29 cellular contexts compared by ENCODE assay signal in genomic region chr7:28565990-28566389, GRCh38.
"Had no signal": no experiment of that assay in that cellular context is flagged by ENCODE, and none has a peak within 500 bp of the region (broad histone marks: within the 10 kb centered on the region; RNA-seq: fewer than 3 reads in every experiment).

No MANE protein-coding gene starts in this region.

- H3K27me3 ChIP-seq: brain microvascular endothelial cell, cardiac muscle cell had no signal

- ATAC-seq: activated CD8-positive, alpha-beta T cell treated with anti-CD3 and anti-CD28 coated beads for 36 hours; activated T-cell treated with anti-CD3 and anti-CD28 coated beads, Interleukin-2, amount 50 U/mL, for 72 hours; activated T-helper 17 cell treated with anti-CD3 and anti-CD28 coated beads, Interleukin-2, amount 50 U/mL, for 72 hours had no signal

- DNase-seq: activated CD4-positive, alpha-beta T cell treated with anti-CD3 and anti-CD28 coated beads for 1 hour; activated CD4-positive, alpha-beta T cell treated with anti-CD3 and anti-CD28 coated beads for 48 hours; activated CD4-positive, alpha-beta T cell treated with anti-CD3 and anti-CD28 coated beads, Interleukin-2, amount 50 U/mL, for 4 hours; activated CD4-positive, CD25-positive, alpha-beta regulatory T cell; activated CD8-positive, alpha-beta T cell treated with anti-CD3 and anti-CD28 coated beads for 36 hours; activated effector memory CD4-positive, alpha-beta T cell treated with anti-CD3 and anti-CD28 coated beads, Interleukin-2, amount 50 U/mL, for 16 hours; activated naive CD4-positive, alpha-beta T cell; activated naive CD4-positive, alpha-beta T cell treated with anti-CD3 and anti-CD28 coated beads, Interleukin-2, amount 50 U/mL, for 16 hours; activated naive CD8-positive, alpha-beta T cell treated with anti-CD3 and anti-CD28 coated beads for 36 hours; activated T-cell treated with anti-CD3 and anti-CD28 coated beads, Interleukin-2, amount 50 U/mL, for 1 hour; activated T-cell treated with anti-CD3 and anti-CD28 coated beads, Interleukin-2, amount 50 U/mL, for 72 hours; amniotic stem cell; aorta; brain microvascular endothelial cell; colonic mucosa; NCI-H1048; NCI-H1105 treated with DMSO at 0.1 percent for 48 hours; NCI-H1436; NCI-H1694 treated with DMSO at 0.1 percent for 48 hours; NCI-H2029; NCI-H345; NCI-H524 treated with DMSO at 0.1 percent for 48 hours; NK-92 treated with Interleukin-12 subunit alpha and Interleukin-12 subunit beta, amount 100 ng/mL, for 24 hours; PC-9; Right ventricle myocardium superior; T1000; WERI-Rb-1 had no signal

- H3K4me3 ChIP-seq: cardiac muscle cell, colonic mucosa, PC-9 had no signal

- H2AFZ ChIP-seq: PC-9 had no signal

- H3K36me3 ChIP-seq: brain microvascular endothelial cell, cardiac muscle cell, colonic mucosa, WERI-Rb-1 had no signal

- H3K27ac ChIP-seq: brain microvascular endothelial cell, cardiac muscle cell, colonic mucosa, PC-9, WERI-Rb-1 had no signal

- H3K4me2 ChIP-seq: PC-9 had no signal

- H3K9me3 ChIP-seq: colonic mucosa had no signal

- H3K4me1 ChIP-seq: colonic mucosa had no signal
